ENCODE assay signal across 24 cellular contexts in the genomic region with DNA sequence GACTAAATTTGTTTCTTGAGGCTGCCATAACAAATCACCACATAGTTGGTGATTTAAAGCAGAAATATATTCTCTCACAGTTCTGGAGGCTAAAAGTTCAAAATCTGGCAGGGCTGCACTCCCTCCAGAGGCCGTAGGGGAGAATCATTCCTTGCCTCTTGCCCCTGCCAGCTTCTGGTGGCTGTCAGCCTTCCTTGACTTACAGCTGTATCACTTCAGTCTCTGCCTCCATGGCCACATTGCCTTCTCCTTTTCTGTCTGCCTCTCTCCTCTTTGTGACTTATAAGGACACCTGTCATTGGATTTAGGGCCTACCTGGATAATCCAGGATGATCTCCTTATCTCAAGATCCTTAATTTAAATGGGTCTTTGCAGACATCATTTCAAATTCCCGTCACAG. TPM values are rescaled to one million over a fixed set of nuclear protein-coding genes. Genes with fewer than 3 reads are reported as not detected.
DNase-seq lines count a peak whose midpoint lies in the region; ATAC-seq, FAIRE-seq and TF ChIP-seq lines count a peak whose summit lies in the region.
"Had no signal": no experiment of that assay in that cellular context is flagged by ENCODE, and none has a peak within 500 bp of the region (broad histone marks: within the 10 kb centered on the region; RNA-seq: fewer than 3 reads in every experiment).

No MANE protein-coding gene starts in this region.

- H3K4me1 Mint-ChIP-seq in activated CD4-positive, alpha-beta T cell treated with anti-CD3 and anti-CD28 coated beads, Interleukin-2, amount 10 ng/mL, durations not matched to agents 24 days and 14 days = peaks cover 7% of the 10 kb centered on the region

- ATAC-seq in GM21367 (IDR thresholded peaks at IDR 0.05; ENCODE audit: unreplicated experiment) = peak; percentile 6
- ATAC-seq in HG03432 (IDR thresholded peaks at IDR 0.05; ENCODE audit: unreplicated experiment) = peak; percentile 12
- ATAC-seq in GM12878 = peak; percentile 26
- ATAC-seq: effector memory CD8-positive, alpha-beta T cell; left cardiac atrium; Panc1 had no signal

- TF ChIP-seq RAD21 in GM12878 (IDR thresholded peaks at IDR 0.05; ENCODE audit: insufficient read depth, low read depth, low read length) = no peak

- H3K79me2 ChIP-seq in DOHH2 (ENCODE audit: control insufficient read depth, low read length) (peaks cover 4% of the 10 kb centered on the region; the same call in 1 of the 2 replicates), GM12878 (ENCODE audit: control insufficient read depth, insufficient read depth, low read length) (peaks cover 1% of the 10 kb centered on the region; the same call in 1 of the 2 replicates)

- H3K9me3 ChIP-seq in DOHH2 (ENCODE audit: control insufficient read depth, insufficient read depth, low read length) (no peaks in the 10 kb centered on the region), GM12878 (replicated peaks; ENCODE audit: control insufficient read depth, insufficient read depth, low read length) (no peaks in the 10 kb centered on the region)
- H3K9me3 ChIP-seq: ascending aorta; BLaER1 treated with 17β-estradiol and CSF1 and Interleukin-3, amounts not matched to agents 10 nM and 100 nM; esophagus squamous epithelium had no signal

- TF ChIP-seq POLR2A in GM12878 (IDR thresholded peaks at IDR 0.05; ENCODE audit: low read depth, low read length) = no peak

- H3K27ac Mint-ChIP-seq in activated CD4-positive, alpha-beta T cell treated with anti-CD3 and anti-CD28 coated beads, Interleukin-2, amount 10 ng/mL, durations not matched to agents 24 days and 14 days = no peak overlapping the region
- H3K27ac Mint-ChIP-seq: effector memory CD8-positive, alpha-beta T cell had no signal

- DNase-seq in GM12878 (ENCODE audit: low read depth, low spot score) (no peak), cerebellar cortex (ENCODE audit: low spot score) (no peak), D341Med (ENCODE audit: low spot score) (no peak)
- no peak for DNase-seq in activated CD4-positive, alpha-beta T cell treated with anti-CD3 and anti-CD28 coated beads, Interleukin-2, amount 10 ng/mL, durations not matched to agents 24 days and 14 days
- no peak for DNase-seq in activated CD4-positive, alpha-beta T cell treated with anti-CD3 and anti-CD28 coated beads for 4 hours
- DNase-seq: activated CD8-positive, alpha-beta memory T cell treated with anti-CD3 and anti-CD28 coated beads for 24 hours; activated naive CD4-positive, alpha-beta T cell treated with anti-CD3 and anti-CD28 coated beads, Interleukin-2, amount 50 U/mL, for 16 hours; activated T-cell treated with anti-CD3 and anti-CD28 coated beads, Interleukin-2, amount 50 U/mL, for 48 hours; Calu3; effector memory CD8-positive, alpha-beta T cell; esophagus squamous epithelium; left cardiac atrium; NCI-H146; stimulated activated CD4-positive, alpha-beta T cell treated with anti-CD3 and anti-CD28 coated beads, Interleukin-4, amount 100 ng/mL, for 4 hours; T-helper 9 cell had no signal

- H3K27me3 ChIP-seq in DOHH2 (ENCODE audit: control insufficient read depth, low read length) = 0 out of 2 replicates have a peak, but pooled peaks cover 3% of the 10 kb centered on the region
- H3K27me3 ChIP-seq in GM12878 (replicated peaks in 1 of 2; ENCODE audit: control insufficient read depth in 2 of 2, insufficient read depth in 2 of 2, low read length in 1 of 2) = no peaks in the 10 kb centered on the region
- H3K27me3 ChIP-seq: ascending aorta had no signal

- peaks cover 5% of the 10 kb centered on the region for H3K36me3 Mint-ChIP-seq in activated CD4-positive, alpha-beta T cell treated with anti-CD3 and anti-CD28 coated beads, Interleukin-2, amount 10 ng/mL, durations not matched to agents 24 days and 14 days (ENCODE audit: low read depth)

- no peak for TF ChIP-seq EP300 in GM12878 (IDR thresholded peaks at IDR 0.05; ENCODE audit: borderline replicate concordance in 1 of 2, control insufficient read depth in 1 of 2, low read depth in 2 of 2, low read length in 2 of 2)

- no peaks in the 10 kb centered on the region for H3K9me2 ChIP-seq in DOHH2 (replicated peaks; ENCODE audit: control insufficient read depth, low read length)

- H4K20me1 ChIP-seq in DOHH2 (ENCODE audit: control insufficient read depth, insufficient read depth, low read depth, low read length) (peaks cover 12% of the 10 kb centered on the region; the same call in 1 of the 2 replicates), GM12878 (ENCODE audit: control insufficient read depth, insufficient read depth) (peaks cover 31% of the 10 kb centered on the region)

- peaks cover 12% of the 10 kb centered on the region for H3K27me3 Mint-ChIP-seq in activated CD4-positive, alpha-beta T cell treated with anti-CD3 and anti-CD28 coated beads, Interleukin-2, amount 10 ng/mL, durations not matched to agents 24 days and 14 days
- H3K27me3 Mint-ChIP-seq: effector memory CD8-positive, alpha-beta T cell had no signal

- POLR2A ChIA-PET in GM12878 (lab: Charles Lee) = no interaction called here

- no TSS peak for BruUV-seq in GM12878 (replicated peaks; lab: Mats Ljungman, UMichigan)

- peak overlapping the region; percentile 49 for H3K4me2 ChIP-seq in DOHH2 (ENCODE audit: low read length)
- H3K4me2 ChIP-seq in GM12878 (ENCODE audit: control insufficient read depth, insufficient read depth) = peak overlapping the region; percentile 58; the same call in 1 of the 2 replicates
- H3K4me2 ChIP-seq: smooth muscle cell had no signal

- H3K9me3 Mint-ChIP-seq in activated CD4-positive, alpha-beta T cell treated with anti-CD3 and anti-CD28 coated beads, Interleukin-2, amount 10 ng/mL, durations not matched to agents 24 days and 14 days = no peaks in the 10 kb centered on the region
- H3K9me3 Mint-ChIP-seq: effector memory CD8-positive, alpha-beta T cell had no signal

- SMC1A ChIA-PET in GM12878 (lab: Charles Lee; ENCODE audit: uncharacterized antibody, unreplicated experiment) = interaction anchor here (0.7 to 1.5 kb wide), 5 partner anchors 66 to 595 kb away, joined by 3 to 5 read pairs (median 3); no protein-coding TSS in a partner anchor

- no peaks in the 10 kb centered on the region for H3K36me3 ChIP-seq in DOHH2 (ENCODE audit: control insufficient read depth, low read length)
- peaks cover 3% of the 10 kb centered on the region in 2 experiments; a peak in 3 of 4 replicates for H3K36me3 ChIP-seq in GM12878 (ENCODE audit: control insufficient read depth in 2 of 2, insufficient read depth in 2 of 2, low read length in 1 of 2)
- H3K36me3 ChIP-seq: ascending aorta, esophagus squamous epithelium had no signal

- FAIRE-seq in GM12878 (lab: Jason Lieb, UNC) = no peak

- H3K4me1 ChIP-seq in DOHH2 (ENCODE audit: control insufficient read depth, low read length) (peaks cover 52% of the 10 kb centered on the region), GM12878 (ENCODE audit: control insufficient read depth, insufficient read depth, low read length) (peaks cover 45% of the 10 kb centered on the region)

- CTCF ChIA-PET in GM12878 (lab: Yijun Ruan, JAX) = interaction anchor here (0.9 kb wide), 2 partner anchors 99 to 172 kb away, joined by 3 read pairs; no protein-coding TSS in a partner anchor

- no peak overlapping the region for H3K4me3 Mint-ChIP-seq in activated CD4-positive, alpha-beta T cell treated with anti-CD3 and anti-CD28 coated beads, Interleukin-2, amount 10 ng/mL, durations not matched to agents 24 days and 14 days
- H3K4me3 Mint-ChIP-seq: effector memory CD8-positive, alpha-beta T cell had no signal

- TF ChIP-seq CTCF in DOHH2 (IDR thresholded peaks at IDR 0.05; ENCODE audit: low read depth, low read length, poor library complexity, severe bottlenecking) (peak; percentile 36), GM12878 (IDR thresholded peaks at IDR 0.05 in 2 of 3, conservative IDR thresholded peaks at IDR 0.05 in 1 of 3; ENCODE audit: control insufficient read depth in 2 of 3, extremely low read depth in 1 of 3, insufficient read depth in 1 of 3, low read depth in 3 of 3, low read length in 3 of 3) (0 out of 6 replicates have a peak, but pooled peaks of 1 of the 3 experiments have one; percentile 8)

- H3K27ac ChIP-seq in DOHH2 (ENCODE audit: low read depth, low read length) = no peak overlapping the region
- no peak overlapping the region; the same call in 1 of the 2 replicates for H3K27ac ChIP-seq in GM12878 (ENCODE audit: control insufficient read depth, insufficient read depth)
- H3K27ac ChIP-seq: ascending aorta; BLaER1 treated with 17β-estradiol and CSF1 and Interleukin-3, amounts not matched to agents 10 nM and 100 nM; esophagus squamous epithelium; SK-N-MC had no signal

- RAD21 ChIA-PET in GM12878 (lab: Charles Lee; ENCODE audit: unreplicated experiment) = interaction anchor here (1.0 to 1.4 kb wide), 3 partner anchors 9 to 67 kb away, joined by 3 to 5 read pairs (median 4); no protein-coding TSS in a partner anchor

- no peak overlapping the region for H2AFZ ChIP-seq in GM12878 (ENCODE audit: control insufficient read depth, low read depth, low read length)

- 74% methylated on average over 2 of the region's 2 CpGs for WGBS in GM12878 (ENCODE audit: insufficient coverage, insufficient replicate concordance, low lambda C conversion rate, missing lambda C conversion rate)

- no peak overlapping the region for H3K9ac ChIP-seq in GM12878 (ENCODE audit: control insufficient read depth, insufficient read depth, low read length)
- H3K9ac ChIP-seq: BLaER1 treated with 17β-estradiol and CSF1 and Interleukin-3, amounts not matched to agents 10 nM and 100 nM had no signal

- H3F3A ChIP-seq in DOHH2 (ENCODE audit: control insufficient read depth, insufficient read depth) = peaks cover 3% of the 10 kb centered on the region; the same call in 1 of the 2 replicates

- intact Hi-C loops in GM12878 (cut with micrococcal nuclease; ENCODE audit: unreplicated experiment) = loop anchor here (5.0 kb wide), 1 partner anchor 170 kb away; no protein-coding TSS in a partner anchor
- intact Hi-C loops in activated CD4-positive, alpha-beta T cell treated with anti-CD3 and anti-CD28 coated beads, Interleukin-2, amount 10 ng/mL, durations not matched to agents 24 days and 14 days (cut with micrococcal nuclease) = no loop called here

- in situ Hi-C loops in GM12878 (cut with MboI) = no loop called here

- 0 out of 2 replicates have a peak overlapping the region, but pooled peaks have one; percentile 22 for H3K4me3 ChIP-seq in DOHH2 (ENCODE audit: low read length)
- H3K4me3 ChIP-seq in GM12878 = no peak overlapping the region
- H3K4me3 ChIP-seq: ascending aorta; BLaER1 treated with 17β-estradiol and CSF1 and Interleukin-3, amounts not matched to agents 10 nM and 100 nM; esophagus squamous epithelium; SK-N-MC; smooth muscle cell had no signal

RNA-seq across cellular contexts. Expression of gene LRRC4, which starts 5.8 kb away (rescaled TPM):
- not detected in 2 replicates for total RNA-seq in GM12878 (2013; cell fraction: nucleolus; rRNA removed)
- 0.06 TPM in 1 of 2 replicates, not detected in the other for total RNA-seq in GM12878 (2014; rRNA removed)
- not detected in 2 replicates for total RNA-seq in GM12878 (2014; rRNA removed; fragmentation: Illumina TruSeq; extraction: Trizol)
- 0.16 TPM in 1 of 2 replicates, not detected in the other for total RNA-seq in GM12878 (2021)
- 0.16 TPM for polyA plus RNA-seq in GM12878 (2011; ENCODE audit: low read depth)
- not detected in 2 replicates for polyA plus RNA-seq in GM12878 (2011; rRNA removed)
- polyA plus RNA-seq in GM12878 (2011; cell fraction: cytosol; rRNA removed) = not detected in 2 replicates
- polyA plus RNA-seq in GM12878 (2011; cell fraction: nucleus; rRNA removed) = not detected in 2 replicates
- 0.14 and 0.49 TPM in 2 replicates for polyA plus RNA-seq in GM12878 (2012)
- polyA plus RNA-seq in GM12878 (2014; fragmentation: Illumina TruSeq; extraction: Trizol) = 0.08 and 0.09 TPM in 2 replicates
- under 1 TPM in 1 of 2 experiments, not detected in 1; 0.14 TPM for polyA plus RNA-seq in GM12878 (2014; fragmentation: Nextera tagmentation; extraction: Ambion mirVana)
- 0.85 TPM in 1 of 2 replicates, not detected in the other for polyA plus RNA-seq in GM12878 (2014; rRNA removed)
- polyA plus RNA-seq in GM12878 (2016; fragmentation: Nextera tagmentation; extraction: Ambion mirVana) = under 1 TPM; 0.09 to 0.15 TPM
- not detected in 2 replicates for polyA minus RNA-seq in GM12878 (2011; rRNA and poly(A)+ RNA removed)
- not detected in 2 replicates for polyA minus RNA-seq in GM12878 (2011; cell fraction: cytosol; rRNA and poly(A)+ RNA removed)
- not detected in 2 replicates for polyA minus RNA-seq in GM12878 (2011; cell fraction: nucleus; rRNA and poly(A)+ RNA removed)
- total RNA-seq in activated CD4-positive, alpha-beta T cell treated with anti-CD3 and anti-CD28 coated beads, Interleukin-2, amount 10 ng/mL, durations not matched to agents 24 days and 14 days = 2.2 and 5.7 TPM in 2 replicates
- total RNA-seq: Calu3, H4, smooth muscle cell had no signal
- polyA plus RNA-seq: smooth muscle cell had no signal
